In the genomic region with DNA sequence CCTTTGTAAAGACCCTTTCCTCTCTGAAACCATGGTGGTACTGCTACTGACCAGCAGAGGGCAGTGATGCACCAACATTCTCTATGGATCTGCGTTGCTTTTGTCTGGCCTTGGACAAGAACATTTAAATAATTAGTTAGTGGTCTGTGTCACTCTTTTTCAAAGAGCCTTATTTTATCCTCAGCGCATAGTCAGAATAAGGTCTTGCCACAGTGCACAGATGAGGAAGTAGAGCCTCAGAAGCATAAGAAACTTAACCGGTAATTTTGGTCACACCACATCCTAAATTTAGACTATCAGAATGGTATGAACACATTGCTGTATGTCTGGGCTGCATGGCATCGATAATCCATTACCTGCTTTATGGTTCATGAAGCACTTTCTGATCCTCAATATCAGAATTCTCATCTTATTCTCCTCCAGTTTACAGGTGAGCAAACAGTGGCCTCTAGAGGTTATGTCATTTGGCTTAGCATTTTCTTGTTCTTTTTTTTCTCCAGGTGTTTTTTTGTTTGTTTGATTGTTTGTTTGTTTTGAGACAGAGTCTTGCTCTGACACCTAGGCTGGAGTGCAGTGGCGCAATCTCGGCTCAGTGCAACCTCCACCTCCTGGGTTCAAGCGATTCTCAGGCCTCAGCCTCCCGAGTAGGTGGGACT, we compare ENCODE assay signal across 8 cellular contexts.
DNase-seq lines count a peak whose midpoint lies in the region; ATAC-seq and TF ChIP-seq lines count a peak whose summit lies in the region.

No MANE protein-coding gene starts in this region.

- TF ChIP-seq CTCF in AG09319 (IDR thresholded peaks at IDR 0.05; ENCODE audit: low read depth, low read length) (peak; percentile 91), WERI-Rb-1 (IDR thresholded peaks at IDR 0.05; ENCODE audit: low read depth, low read length) (peak; percentile 75)

- ATAC-seq in GM18867 (IDR thresholded peaks at IDR 0.05; ENCODE audit: unreplicated experiment) = peak; percentile 94
- ATAC-seq in HG03066 (IDR thresholded peaks at IDR 0.05; ENCODE audit: low read depth, unreplicated experiment) = peak; percentile 87

- no peak overlapping the region for H3K4me3 ChIP-seq in WERI-Rb-1 (ENCODE audit: low read depth, low read length)

- DNase-seq in AG09319 (ENCODE audit: extremely low read depth, low read depth) (peak; percentile 63), NCI-H2171 treated with DMSO at 0.1 percent for 48 hours (lab: John Stamatoyannopoulos, UW) (peak; percentile 80), WERI-Rb-1 (peak; percentile 74), caudate nucleus (lab: John Stamatoyannopoulos, UW) (peak in 52 of 61 donors; percentile 1 to 82 (median 42)), kidney tubule cell (ENCODE audit: low spot score) (peak; percentile 72)
- DNase-seq in stimulated activated CD4-positive, alpha-beta T cell treated with anti-CD3 and anti-CD28 coated beads, Interleukin-2, amount 100 ng/mL, for 48 hours = peak; percentile 53 to 57

- peaks cover 4% of the 10 kb centered on the region for H3K9me3 ChIP-seq in WERI-Rb-1 (ENCODE audit: severe bottlenecking)

- H3K27ac ChIP-seq in WERI-Rb-1 (no peak overlapping the region), caudate nucleus (ENCODE audit: low read depth, low read length) (peak overlapping the region; percentile 65)

- H3K27me3 ChIP-seq in WERI-Rb-1 (ENCODE audit: insufficient read depth, low read depth, severe bottlenecking) = no peaks in the 10 kb centered on the region

- no peaks in the 10 kb centered on the region for H3K36me3 ChIP-seq in WERI-Rb-1
